Comparison of ENCODE assay signal across 9 cellular contexts in genomic region chr4:133148690-133149363, GRCh38. TPM values are rescaled to one million over a fixed set of nuclear protein-coding genes. Genes with fewer than 3 reads are reported as not detected.
DNase-seq lines count a peak whose midpoint lies in the region; ATAC-seq and TF ChIP-seq lines count a peak whose summit lies in the region.
"Had no signal": no experiment of that assay in that cellular context is flagged by ENCODE, and none has a peak within 500 bp of the region (broad histone marks: within the 10 kb centered on the region; RNA-seq: fewer than 3 reads in every experiment).

Gene PCDH10 (plus strand): TSS chr4:133149294. CDS start chr4:133150141, 847 bp downstream.

- H3K9ac ChIP-seq in HUES6 (ENCODE audit: low read length): peak within 1 kb of the TSS; percentile 77

- H3K4me3 ChIP-seq in HUES6 (ENCODE audit: low read depth, low read length): peak within 1 kb of the TSS; percentile 94

- peak; percentile 97 for DNase-seq in AG20443 (ENCODE audit: low spot score)
- DNase-seq in dermis blood vessel endothelial cell: peak; percentile 91
- DNase-seq in stimulated activated CD4-positive, alpha-beta T cell treated with anti-CD3 and anti-CD28 coated beads, Interleukin-12 subunit alpha, Interleukin-12 subunit beta, amount 100 ng/mL, for 48 hours (ENCODE audit: low read depth in 2 of 3, low spot score in 1 of 3): peak in 2 of 3 donors; percentile 18 to 39
- no peak for DNase-seq in GM19240 (ENCODE audit: insufficient read length, low spot score)

- ATAC-seq in GM19328 (IDR thresholded peaks at IDR 0.05; ENCODE audit: unreplicated experiment): peak; percentile 62
- ATAC-seq in SK-N-SH treated with all-trans-retinoic acid at 6 μM for 48 hours: peak; percentile 82

- H3K9me3 ChIP-seq in HUES6 (ENCODE audit: control insufficient read depth, insufficient read depth, low read depth, low read length): no peaks in the 10 kb centered on the region

- H3K4me1 ChIP-seq in HUES6 (ENCODE audit: control insufficient read depth, insufficient read depth, low read length): peaks cover 27% of the 10 kb centered on the region

- H3K36me3 ChIP-seq in HUES6 (ENCODE audit: control insufficient read depth, insufficient read depth, low read length): peaks cover 3% of the 10 kb centered on the region; the same call in 1 of the 2 replicates

- no peak within 1 kb of the TSS for H3K27ac ChIP-seq in HUES6 (ENCODE audit: low read depth, low read length)
- H3K27ac ChIP-seq in layer of hippocampus (ENCODE audit: low read depth, low read length): peak within 1 kb of the TSS; percentile 87
- H3K27ac ChIP-seq: HL-60 had no signal

- peaks cover 76% of the 10 kb centered on the region for H3K27me3 ChIP-seq in HUES6 (ENCODE audit: control insufficient read depth, insufficient read depth, low read length)
- H3K27me3 ChIP-seq in layer of hippocampus (ENCODE audit: control insufficient read depth, insufficient read depth, low read length): peaks cover 2% of the 10 kb centered on the region

TF ChIP-seq in SK-N-SH treated with all-trans-retinoic acid at 6 μM for 48 hours, 23 proteins besides CTCF, POLR2A, EP300 and RAD21:
- TF ChIP-seq ZNF565 (CRISPR knock-in tag; conservative IDR thresholded peaks at IDR 0.05; ENCODE audit: low read depth) (no peak), ZFP3 (CRISPR knock-in tag; IDR thresholded peaks at IDR 0.05) (no peak), GLIS3 (CRISPR knock-in tag; IDR thresholded peaks at IDR 0.05) (no peak), POU6F1 (CRISPR knock-in tag; IDR thresholded peaks at IDR 0.05; ENCODE audit: borderline replicate concordance, low read depth) (no peak), CREB5 (CRISPR knock-in tag; IDR thresholded peaks at IDR 0.05; ENCODE audit: low read depth) (no peak), PATZ1 (CRISPR knock-in tag; IDR thresholded peaks at IDR 0.05; ENCODE audit: borderline replicate concordance) (no peak), PPARA (CRISPR knock-in tag; IDR thresholded peaks at IDR 0.05; ENCODE audit: borderline replicate concordance) (no peak), ESRRG (CRISPR knock-in tag; IDR thresholded peaks at IDR 0.05) (no peak), CSDC2 (CRISPR knock-in tag; IDR thresholded peaks at IDR 0.05) (no peak), OSR1 (CRISPR knock-in tag; IDR thresholded peaks at IDR 0.05) (no peak), TOX (CRISPR knock-in tag; IDR thresholded peaks at IDR 0.05; ENCODE audit: borderline replicate concordance) (no peak)

RNA-seq across cellular contexts. Expression of gene PCDH10, which starts in this region (rescaled TPM):
- under 0.01 and 0.14 TPM in 2 replicates for total RNA-seq in dermis blood vessel endothelial cell

Comparison
In these comparisons a context has a peak if more than half of its experiments do, and no peak if none do; other contexts are left out.
1. Peak in DNase-seq in dermis blood vessel endothelial cell; RNA of the gene not detected or under 1 TPM.